8 cellular contexts compared by ENCODE assay signal in genomic region chr20:36744764-36745191, GRCh38. TPM values are rescaled to one million over a fixed set of nuclear protein-coding genes. Genes with fewer than 3 reads are reported as not detected.
A peak's percentile ranks its signal among the peaks of the same experiment; 100 is the strongest.
DNase-seq lines count a peak whose midpoint lies in the region; ATAC-seq and TF ChIP-seq lines count a peak whose summit lies in the region.

No MANE protein-coding gene starts in this region.

- H3K4me1 Mint-ChIP-seq in CD4-positive, CD25-positive, alpha-beta regulatory T cell = peaks cover 13 to 33% (median 22%) of the 10 kb centered on the region in 4 donors
- peaks cover 41% of the 10 kb centered on the region for H3K4me1 Mint-ChIP-seq in brain

- WGBS in IMR-90 (ENCODE audit: extremely low coverage in 2 of 2, insufficient read length in 1 of 2), 2 experiments = 50% methylated on average over 1 of the region's 8 CpGs; no CpG with 5 or more reads in 1 of the 2 experiments

- H4K91ac ChIP-seq in IMR-90 (ENCODE audit: insufficient read depth, low read depth, low read length) = no peak overlapping the region

- no peaks in the 10 kb centered on the region; the same call in 1 of the 2 replicates for H4K20me1 ChIP-seq in IMR-90 (ENCODE audit: insufficient read depth, low read length)

- CTCF ChIA-PET in IMR-90 (lab: Yijun Ruan, JAX) = interaction anchor here (0.9 to 1.6 kb wide), 4 partner anchors 10 to 119 kb away, joined by 3 to 8 read pairs (median 5); partner anchors contain the start of gene DSN1

- no peak for ATAC-seq in CD4-positive, CD25-positive, alpha-beta regulatory T cell (ENCODE audit: low read depth in 2 of 2)
- peak; percentile 10; the same call in 1 of the 2 replicates for ATAC-seq in IMR-90 (ENCODE audit: low read depth)
- no peak for ATAC-seq in GM18909 (IDR thresholded peaks at IDR 0.05; ENCODE audit: poor library complexity, unreplicated experiment)

- H3K18ac ChIP-seq in IMR-90 (ENCODE audit: low read depth, low read length) = no peak overlapping the region

- no peak overlapping the region for H4K5ac ChIP-seq in IMR-90 (ENCODE audit: low read depth, low read length)

- H2BK5ac ChIP-seq in IMR-90 (ENCODE audit: low read depth, low read length, poor library complexity, severe bottlenecking) = no peak overlapping the region

- no peak for DNase-seq in CD4-positive, CD25-positive, alpha-beta regulatory T cell
- DNase-seq in IMR-90 (peak; percentile 22), iPS-NIHi11 (ENCODE audit: low spot score) (peak; percentile 39), NCI-H1694 (lab: John Stamatoyannopoulos, UW) (no peak)
- DNase-seq in activated CD4-positive, CD25-positive, alpha-beta regulatory T cell (lab: John Stamatoyannopoulos, UW) = no peak

- no peaks in the 10 kb centered on the region for H3K36me3 Mint-ChIP-seq in CD4-positive, CD25-positive, alpha-beta regulatory T cell
- peaks cover 5% of the 10 kb centered on the region for H3K36me3 Mint-ChIP-seq in brain

- no peaks in the 10 kb centered on the region for H3K27me3 ChIP-seq in CD4-positive, CD25-positive, alpha-beta regulatory T cell (ENCODE audit: control insufficient read depth, insufficient read depth, low read length)
- no peaks in the 10 kb centered on the region for H3K27me3 ChIP-seq in IMR-90 (ENCODE audit: control insufficient read depth, insufficient read depth, low read length)
- H3K27me3 ChIP-seq in stomach smooth muscle (ENCODE audit: control insufficient read depth in 1 of 2, insufficient read depth in 2 of 2, low read length in 2 of 2) = no peaks in the 10 kb centered on the region

- no peaks in the 10 kb centered on the region for H3K9me3 ChIP-seq in CD4-positive, CD25-positive, alpha-beta regulatory T cell (ENCODE audit: control insufficient read depth in 2 of 2, low read length in 2 of 2)
- H3K9me3 ChIP-seq in IMR-90 (ENCODE audit: control insufficient read depth, insufficient read depth, low read length) = no peaks in the 10 kb centered on the region
- H3K9me3 ChIP-seq in stomach smooth muscle (ENCODE audit: control insufficient read depth in 2 of 2, low read length in 2 of 2) = no peaks in the 10 kb centered on the region

- no peaks in the 10 kb centered on the region for H3K9me1 ChIP-seq in IMR-90 (ENCODE audit: insufficient read depth, low read length)

- peak overlapping the region; percentile 38 for H2AFZ ChIP-seq in IMR-90 (replicated peaks; ENCODE audit: low read length, poor library complexity)

- peak overlapping the region; percentile 98 for H3K4me2 ChIP-seq in IMR-90 (ENCODE audit: low read depth, low read length)

- no peak overlapping the region for H2AK9ac ChIP-seq in IMR-90 (replicated peaks; ENCODE audit: low read depth, low read length, poor library complexity)

- dilution Hi-C loops in IMR-90 (cut with HindIII; ENCODE audit: low sequenced_read_pairs, unreplicated experiment) = no loop called here

- H3K27ac Mint-ChIP-seq in CD4-positive, CD25-positive, alpha-beta regulatory T cell = peak overlapping the region; percentile 42 to 66 (median 48)
- peak overlapping the region; percentile 71 to 89 (median 80) for H3K27ac Mint-ChIP-seq in brain

- TF ChIP-seq CTCF in IMR-90 (conservative IDR thresholded peaks at IDR 0.05; ENCODE audit: low read depth, low read length) = no peak
- no peak for TF ChIP-seq CTCF in brain (conservative IDR thresholded peaks at IDR 0.05)

- H2AK5ac ChIP-seq in IMR-90 (ENCODE audit: low read depth, low read length) = no peak overlapping the region

- no peak overlapping the region for H2BK15ac ChIP-seq in IMR-90 (ENCODE audit: low read depth, low read length)

- H3K23ac ChIP-seq in IMR-90 (ENCODE audit: low read depth, low read length) = peak overlapping the region; percentile 90; the same call in 1 of the 2 replicates

- in situ Hi-C loops in IMR-90 (cut with MboI; ENCODE audit: low sequenced_read_pairs) = no loop called here

- H3K9me3 Mint-ChIP-seq in CD4-positive, CD25-positive, alpha-beta regulatory T cell = no peaks in the 10 kb centered on the region
- H3K9me3 Mint-ChIP-seq in brain = no peaks in the 10 kb centered on the region

- H2BK20ac ChIP-seq in IMR-90 (ENCODE audit: low read depth, low read length) = no peak overlapping the region

- H3K79me1 ChIP-seq in IMR-90 (ENCODE audit: low read depth in 1 of 2, low read length in 2 of 2) = peaks cover 15 to 17% of the 10 kb centered on the region in 2 experiments; a peak in 3 of 4 replicates

- H3K36me3 ChIP-seq in CD4-positive, CD25-positive, alpha-beta regulatory T cell (ENCODE audit: control insufficient read depth, insufficient read depth, low read length) = no peaks in the 10 kb centered on the region
- H3K36me3 ChIP-seq in IMR-90 (ENCODE audit: control insufficient read depth, insufficient read depth, low read length) (no peaks in the 10 kb centered on the region), stomach smooth muscle (ENCODE audit: control insufficient read depth in 2 of 2, insufficient read depth in 2 of 2, low read length in 2 of 2) (no peaks in the 10 kb centered on the region)

- H3K4ac ChIP-seq in IMR-90 (ENCODE audit: low read depth, low read length) = no peak overlapping the region

- H3K4me3 Mint-ChIP-seq in CD4-positive, CD25-positive, alpha-beta regulatory T cell = peak overlapping the region; percentile 89 to 97 (median 94)
- H3K4me3 Mint-ChIP-seq in brain = peak overlapping the region; percentile 86 to 93 (median 89)

- POLR2A ChIA-PET in IMR-90 (lab: Charles Lee; ENCODE audit: unreplicated experiment) = no interaction called here

- TF ChIP-seq RAD21 in IMR-90 (IDR thresholded peaks at IDR 0.05; ENCODE audit: low read length) = no peak

- intact Hi-C loops in IMR-90 (cut with micrococcal nuclease) = no loop called here

- no peak overlapping the region for H2BK120ac ChIP-seq in IMR-90 (ENCODE audit: low read depth, low read length)

- no TSS peak for BruUV-seq in IMR-90 (replicated peaks; lab: Mats Ljungman, UMichigan)

- no peak for TF ChIP-seq POLR2A in IMR-90 (IDR thresholded peaks at IDR 0.05; ENCODE audit: low read depth, low read length)

- 0 out of 2 replicates have a peak overlapping the region, but pooled peaks have one; percentile 6 for H3K9ac ChIP-seq in IMR-90 (ENCODE audit: low read depth, low read length)
- H3K9ac ChIP-seq in stomach smooth muscle (ENCODE audit: low read length in 2 of 2) = peak overlapping the region; percentile 44 to 60

- peaks cover 18% of the 10 kb centered on the region for H3K4me1 ChIP-seq in CD4-positive, CD25-positive, alpha-beta regulatory T cell (ENCODE audit: control insufficient read depth, insufficient read depth, low read length, poor library complexity, severe bottlenecking)
- peaks cover 2% of the 10 kb centered on the region; the same call in 1 of the 2 replicates for H3K4me1 ChIP-seq in IMR-90 (ENCODE audit: control insufficient read depth, insufficient read depth, low read length)
- H3K4me1 ChIP-seq in stomach smooth muscle (ENCODE audit: control insufficient read depth, insufficient read depth, low read length) = peaks cover 16% of the 10 kb centered on the region

- peak overlapping the region; percentile 75 for H3K4me3 ChIP-seq in CD4-positive, CD25-positive, alpha-beta regulatory T cell (ENCODE audit: low read depth, low read length)
- H3K4me3 ChIP-seq in IMR-90 (ENCODE audit: insufficient read depth, low read depth, low read length) (peak overlapping the region; percentile 21; the same call in 1 of the 2 replicates), stomach smooth muscle (ENCODE audit: low read length in 2 of 2) (peak overlapping the region; percentile 66 to 86)

- no peak overlapping the region for H3K14ac ChIP-seq in IMR-90 (replicated peaks; ENCODE audit: low read depth, low read length)

- H4K8ac ChIP-seq in IMR-90 (ENCODE audit: low read depth in 2 of 2, low read length in 2 of 2) = no peak overlapping the region

- H3K56ac ChIP-seq in IMR-90 (ENCODE audit: extremely low read depth, insufficient read depth, low read length) = peak overlapping the region; percentile 38; the same call in 1 of the 2 replicates

- H3K27me3 Mint-ChIP-seq in CD4-positive, CD25-positive, alpha-beta regulatory T cell = no peaks in the 10 kb centered on the region
- H3K27me3 Mint-ChIP-seq in brain = peaks cover 3% of the 10 kb centered on the region

- H3K27ac ChIP-seq in CD4-positive, CD25-positive, alpha-beta regulatory T cell (ENCODE audit: insufficient read depth, low read length, poor library complexity, severe bottlenecking) = no peak overlapping the region
- H3K27ac ChIP-seq in IMR-90 (ENCODE audit: insufficient read depth, low read length) = no peak overlapping the region
- peak overlapping the region; percentile 18 for H3K27ac ChIP-seq in stomach smooth muscle (ENCODE audit: low read length)

TF ChIP-seq in IMR-90, 13 proteins besides CTCF, POLR2A, EP300 and RAD21 (continues in another document):
- TF ChIP-seq NFE2L2 (IDR thresholded peaks at IDR 0.05; ENCODE audit: low read depth, low read length) = no peak
- TF ChIP-seq CEBPB (IDR thresholded peaks at IDR 0.05; ENCODE audit: low read depth, low read length) = no peak
- TF ChIP-seq USF2 (IDR thresholded peaks at IDR 0.05; ENCODE audit: low read depth, low read length) = no peak
- TF ChIP-seq MAFK (IDR thresholded peaks at IDR 0.05; ENCODE audit: low read depth, low read length) = no peak
- TF ChIP-seq FOS (IDR thresholded peaks at IDR 0.05; ENCODE audit: low read depth, low read length) = no peak
- TF ChIP-seq RFX5 (IDR thresholded peaks at IDR 0.05; ENCODE audit: low read depth, low read length) = no peak
- no peak for TF ChIP-seq SMC3 (IDR thresholded peaks at IDR 0.05; ENCODE audit: low read depth, low read length)

RNA-seq across cellular contexts. Expression of gene NDRG3, which starts 1.1 kb away (rescaled TPM):
- 26.7 TPM for total RNA-seq in CD4-positive, CD25-positive, alpha-beta regulatory T cell
- 10 to 100 TPM; 46.8 to 57.2 (median 55.1) TPM for polyA plus RNA-seq in CD4-positive, CD25-positive, alpha-beta regulatory T cell
- 31.9 and 34.2 TPM in 2 replicates for total RNA-seq in IMR-90 (2012; rRNA removed)
- polyA plus RNA-seq in IMR-90 (2012; rRNA removed) (22.0 and 24.8 TPM in 2 replicates), brain (ENCODE audit: insufficient read depth, low read depth, low replicate concordance) (121 TPM)
- 12.3 and 14.3 TPM in 2 replicates for polyA plus RNA-seq in IMR-90 (2012; cell fraction: cytosol; rRNA removed)
- polyA plus RNA-seq in IMR-90 (2012; cell fraction: nucleus; rRNA removed; ENCODE audit: low replicate concordance) = 6.6 and 23.1 TPM in 2 replicates

RNA-seq across cellular contexts. Expression of gene DSN1, which starts 28.8 kb away (rescaled TPM):
- total RNA-seq in CD4-positive, CD25-positive, alpha-beta regulatory T cell = 12.2 TPM
- 10 to 100 TPM; 11.8 to 17.9 (median 13.8) TPM for polyA plus RNA-seq in CD4-positive, CD25-positive, alpha-beta regulatory T cell
- total RNA-seq in IMR-90 (2012; rRNA removed) = 16.3 and 18.3 TPM in 2 replicates
- polyA plus RNA-seq in IMR-90 (2012; rRNA removed) (9.4 and 10.5 TPM in 2 replicates), brain (ENCODE audit: insufficient read depth, low read depth, low replicate concordance) (24.1 TPM)
- 2.9 and 5.5 TPM in 2 replicates for polyA plus RNA-seq in IMR-90 (2012; cell fraction: cytosol; rRNA removed)
- polyA plus RNA-seq in IMR-90 (2012; cell fraction: nucleus; rRNA removed; ENCODE audit: low replicate concordance) = 3.2 and 10.1 TPM in 2 replicates

Comparison
In these comparisons a context has a peak if more than half of its experiments do, and no peak if none do; other contexts are left out.
1. DNase-seq: peak in IMR-90 (single experiment) and iPS-NIHi11 (single experiment); none in CD4-positive, CD25-positive, alpha-beta regulatory T cell (0 of 3), NCI-H1694 (single experiment) and activated CD4-positive, CD25-positive, alpha-beta regulatory T cell (0 of 4).
2. H3K4me3 ChIP-seq: peak in every context shown above with its lines; median percentile 76 in stomach smooth muscle; 75 in CD4-positive, CD25-positive, alpha-beta regulatory T cell; 21 in IMR-90.